In genomic region chr7:106031271-106032029, GRCh38 we compare ENCODE assay signal across 13 cellular contexts.
A peak's percentile ranks its signal among the peaks of the same experiment; 100 is the strongest.
DNase-seq lines count a peak whose midpoint lies in the region; ATAC-seq and TF ChIP-seq lines count a peak whose summit lies in the region.
"Had no signal": no experiment of that assay in that cellular context is flagged by ENCODE, and none has a peak within 500 bp of the region (broad histone marks: within the 10 kb centered on the region; RNA-seq: fewer than 3 reads in every experiment).

No MANE protein-coding gene starts in this region.

- TF ChIP-seq CTCF in esophagus muscularis mucosa (IDR thresholded peaks at IDR 0.05), result no peak

- peaks cover 8 to 23% (median 16%) of the 10 kb centered on the region in 4 donors for H3K4me1 ChIP-seq in esophagus muscularis mucosa

- H3K9me3 Mint-ChIP-seq in stimulated activated effector memory CD8-positive, alpha-beta T cell treated with anti-CD3 and anti-CD28 coated beads, Interleukin-12 subunit alpha, Interleukin-12 subunit beta, amount 100 ng/mL, for 72 hours, result no peaks in the 10 kb centered on the region
- no peaks in the 10 kb centered on the region for H3K9me3 Mint-ChIP-seq in activated CD4-positive, alpha-beta memory T cell treated with anti-CD3 and anti-CD28 coated beads, Interleukin-2, amount 10 ng/mL, durations not matched to agents 7 days and 5 days

- WGBS in esophagus muscularis mucosa, result 16% methylated on average over 10 of the region's 10 CpGs

- H3K9me3 ChIP-seq in esophagus muscularis mucosa, result peaks cover 0 to 4% (median 0%) of the 10 kb centered on the region in 4 donors

- H3K4me1 Mint-ChIP-seq in stimulated activated effector memory CD8-positive, alpha-beta T cell treated with anti-CD3 and anti-CD28 coated beads, Interleukin-12 subunit alpha, Interleukin-12 subunit beta, amount 100 ng/mL, for 72 hours, result no peaks in the 10 kb centered on the region
- no peaks in the 10 kb centered on the region for H3K4me1 Mint-ChIP-seq in activated CD4-positive, alpha-beta memory T cell treated with anti-CD3 and anti-CD28 coated beads, Interleukin-2, amount 10 ng/mL, durations not matched to agents 7 days and 5 days

- H3K4me3 ChIP-seq in esophagus muscularis mucosa, result no peak overlapping the region

- H3K27me3 Mint-ChIP-seq in activated CD4-positive, alpha-beta memory T cell treated with anti-CD3 and anti-CD28 coated beads, Interleukin-2, amount 10 ng/mL, durations not matched to agents 7 days and 5 days, result peaks cover 32% of the 10 kb centered on the region

- intact Hi-C loops in esophagus muscularis mucosa (cut with DNase I), result no loop called here

- H3K27ac Mint-ChIP-seq in stimulated activated effector memory CD8-positive, alpha-beta T cell treated with anti-CD3 and anti-CD28 coated beads, Interleukin-12 subunit alpha, Interleukin-12 subunit beta, amount 100 ng/mL, for 72 hours, result peak overlapping the region; percentile 24
- no peak overlapping the region for H3K27ac Mint-ChIP-seq in activated CD4-positive, alpha-beta memory T cell treated with anti-CD3 and anti-CD28 coated beads, Interleukin-2, amount 10 ng/mL, durations not matched to agents 7 days and 5 days
- H3K27ac Mint-ChIP-seq: stimulated activated naive CD8-positive, alpha-beta T cell treated with anti-CD3 and anti-CD28 coated beads, Interleukin-15, amount 100 ng/mL, for 72 hours had no signal

- DNase-seq in NCI-H82 (lab: John Stamatoyannopoulos, UW), result peak; percentile 67
- no peak for DNase-seq in NCI-H82 treated with DMSO at 0.1 percent for 48 hours (lab: John Stamatoyannopoulos, UW; ENCODE audit: unreplicated experiment)
- DNase-seq in NCI-H524 (lab: John Stamatoyannopoulos, UW), result peak; percentile 59 to 82
- DNase-seq in esophagus muscularis mucosa (ENCODE audit: extremely low spot score), result no peak
- DNase-seq in stimulated activated effector memory CD8-positive, alpha-beta T cell treated with anti-CD3 and anti-CD28 coated beads, Interleukin-12 subunit alpha, Interleukin-12 subunit beta, amount 100 ng/mL, for 72 hours (ENCODE audit: low spot score in 2 of 2), result no peak
- DNase-seq in activated CD4-positive, alpha-beta memory T cell treated with anti-CD3 and anti-CD28 coated beads, Interleukin-2, amount 10 ng/mL, durations not matched to agents 7 days and 5 days, result no peak
- DNase-seq in stimulated activated CD4-positive, alpha-beta T cell treated with anti-CD3 and anti-CD28 coated beads, Interleukin-12 subunit alpha, Interleukin-12 subunit beta, amount 100 ng/mL, for 4 hours, result no peak
- DNase-seq in NCI-H774 (lab: John Stamatoyannopoulos, UW), result no peak
- DNase-seq: activated CD4-positive, CD25-positive, alpha-beta regulatory T cell; activated naive CD4-positive, alpha-beta T cell treated with anti-CD3 and anti-CD28 coated beads, Interleukin-2, amount 50 U/mL, for 16 hours; left colon; NCI-H510A treated with DMSO at 0.1 percent for 48 hours; stimulated activated naive CD8-positive, alpha-beta T cell treated with anti-CD3 and anti-CD28 coated beads, Interleukin-15, amount 100 ng/mL, for 72 hours had no signal

- no peaks in the 10 kb centered on the region for H3K36me3 Mint-ChIP-seq in stimulated activated effector memory CD8-positive, alpha-beta T cell treated with anti-CD3 and anti-CD28 coated beads, Interleukin-12 subunit alpha, Interleukin-12 subunit beta, amount 100 ng/mL, for 72 hours
- H3K36me3 Mint-ChIP-seq in activated CD4-positive, alpha-beta memory T cell treated with anti-CD3 and anti-CD28 coated beads, Interleukin-2, amount 10 ng/mL, durations not matched to agents 7 days and 5 days (ENCODE audit: low read depth), result no peaks in the 10 kb centered on the region

- TF ChIP-seq EP300 in esophagus muscularis mucosa (IDR thresholded peaks at IDR 0.05), result no peak

- H3K4me3 Mint-ChIP-seq in stimulated activated effector memory CD8-positive, alpha-beta T cell treated with anti-CD3 and anti-CD28 coated beads, Interleukin-12 subunit alpha, Interleukin-12 subunit beta, amount 100 ng/mL, for 72 hours, result no peak overlapping the region
- H3K4me3 Mint-ChIP-seq in activated CD4-positive, alpha-beta memory T cell treated with anti-CD3 and anti-CD28 coated beads, Interleukin-2, amount 10 ng/mL, durations not matched to agents 7 days and 5 days, result no peak overlapping the region

- no peak for ATAC-seq in stimulated activated effector memory CD8-positive, alpha-beta T cell treated with anti-CD3 and anti-CD28 coated beads, Interleukin-12 subunit alpha, Interleukin-12 subunit beta, amount 100 ng/mL, for 72 hours
- ATAC-seq: left colon; stimulated activated naive CD8-positive, alpha-beta T cell treated with anti-CD3 and anti-CD28 coated beads, Interleukin-15, amount 100 ng/mL, for 72 hours had no signal

- H3K27ac ChIP-seq in esophagus muscularis mucosa (replicated peaks in 1 of 4), result peak overlapping the region; percentile 63 to 68 (median 64)

- POLR2A ChIA-PET in activated CD4-positive, alpha-beta memory T cell treated with anti-CD3 and anti-CD28 coated beads, Interleukin-2, amount 10 ng/mL, durations not matched to agents 7 days and 5 days (lab: Charles Lee), result no interaction called here

- no peaks in the 10 kb centered on the region for H3K36me3 ChIP-seq in esophagus muscularis mucosa

- TF ChIP-seq POLR2A in esophagus muscularis mucosa (IDR thresholded peaks at IDR 0.05; ENCODE audit: low read depth), result no peak

- CTCF ChIA-PET in activated CD4-positive, alpha-beta memory T cell treated with anti-CD3 and anti-CD28 coated beads, Interleukin-2, amount 10 ng/mL, durations not matched to agents 7 days and 5 days (lab: Charles Lee), result interaction anchor here (0.9 to 1.2 kb wide), 3 partner anchors 11 to 271 kb away, joined by 3 to 6 read pairs (median 3); no protein-coding TSS in a partner anchor

- H3K27me3 ChIP-seq in esophagus muscularis mucosa, result no peaks in the 10 kb centered on the region

Comparison
In these comparisons a context has a peak if more than half of its experiments do, and no peak if none do; other contexts are left out.
1. DNase-seq: peak in NCI-H82 (single experiment) and NCI-H524 (2 of 2); none in NCI-H82 treated with DMSO at 0.1 percent for 48 hours (single experiment), esophagus muscularis mucosa (single experiment), stimulated activated effector memory CD8-positive, alpha-beta T cell treated with anti-CD3 and anti-CD28 coated beads, Interleukin-12 subunit alpha, Interleukin-12 subunit beta, amount 100 ng/mL, for 72 hours (0 of 2), activated CD4-positive, alpha-beta memory T cell treated with anti-CD3 and anti-CD28 coated beads, Interleukin-2, amount 10 ng/mL, durations not matched to agents 7 days and 5 days (single experiment), stimulated activated CD4-positive, alpha-beta T cell treated with anti-CD3 and anti-CD28 coated beads, Interleukin-12 subunit alpha, Interleukin-12 subunit beta, amount 100 ng/mL, for 4 hours (single experiment) and NCI-H774 (single experiment).